27 cellular contexts compared by ENCODE assay signal in genomic region chr7:92839901-92840300, GRCh38.
"Had no signal": no experiment of that assay in that cellular context is flagged by ENCODE, and none has a peak within 500 bp of the region (broad histone marks: within the 10 kb centered on the region; RNA-seq: fewer than 3 reads in every experiment).

No MANE protein-coding gene starts in this region.

- H3K4me3 Mint-ChIP-seq: immature natural killer cell; memory B cell; naive thymus-derived CD4-positive, alpha-beta T cell; nephron progenitor cell; neural progenitor cell; stimulated activated naive B cell treated with anti-CD40 and anti-IgM and Interleukin-4, amounts not matched to agents 10 μg/mL and 1 μg/mL and 100 μg/mL, for 72 hours had no signal

- H3K9me3 ChIP-seq: left ventricle myocardium inferior, mucosa of descending colon, neutrophil, psoas muscle, right atrium auricular region, right lobe of liver, stomach, testis, thyroid gland, transverse colon, upper lobe of left lung, vagina had no signal

- H2AFZ ChIP-seq: neural progenitor cell, parathyroid adenoma had no signal

- ATAC-seq: mucosa of descending colon; naive thymus-derived CD4-positive, alpha-beta T cell; psoas muscle; right lobe of liver; stimulated activated naive B cell treated with anti-CD40 and anti-IgM and Interleukin-4, amounts not matched to agents 10 μg/mL and 1 μg/mL and 100 μg/mL, for 72 hours; stimulated activated naive CD8-positive, alpha-beta T cell treated with anti-CD3 and anti-CD28 coated beads, Interleukin-15, Interleukin-2, amounts not matched to agents 100 U/mL and 50 U/mL, for 24 hours had no signal

- H3K27ac Mint-ChIP-seq: immature natural killer cell; memory B cell; nephron progenitor cell; neural progenitor cell; stimulated activated naive B cell treated with anti-CD40 and anti-IgM and Interleukin-4, amounts not matched to agents 10 μg/mL and 1 μg/mL and 100 μg/mL, for 72 hours had no signal

- H3K27me3 ChIP-seq: right atrium auricular region, right lobe of liver, stomach, testis, thyroid gland, transverse colon, upper lobe of left lung, vagina had no signal

- H3K4me3 ChIP-seq: left ventricle myocardium inferior, lung, mucosa of descending colon, neural progenitor cell, psoas muscle, right atrium auricular region, right lobe of liver, smooth muscle cell, stomach, testis, thyroid gland, transverse colon, upper lobe of left lung, vagina had no signal

- H3K36me3 Mint-ChIP-seq: immature natural killer cell, memory B cell had no signal

- DNase-seq: hypothalamus; immature natural killer cell; left ventricle myocardium inferior; midbrain; mucosa of descending colon; naive thymus-derived CD4-positive, alpha-beta T cell; nephron progenitor cell; occipital lobe; psoas muscle; right lobe of liver; stimulated activated CD4-positive, alpha-beta T cell treated with anti-CD3 and anti-CD28 coated beads, Interleukin-2, amount 100 ng/mL, for 48 hours; stimulated activated naive B cell treated with anti-CD40 and anti-IgM and Interleukin-4, amounts not matched to agents 10 μg/mL and 1 μg/mL and 100 μg/mL, for 72 hours; stimulated activated naive CD8-positive, alpha-beta T cell treated with anti-CD3 and anti-CD28 coated beads, Interleukin-15, Interleukin-2, amounts not matched to agents 100 U/mL and 50 U/mL, for 24 hours; stomach; testis; thyroid gland; transverse colon; upper lobe of left lung had no signal

- H3K27ac ChIP-seq: left ventricle myocardium inferior, neural progenitor cell, neutrophil, parathyroid adenoma, psoas muscle, right atrium auricular region, right lobe of liver, stomach, testis, thyroid gland, transverse colon, upper lobe of left lung, vagina had no signal

- H3K27me3 Mint-ChIP-seq: memory B cell; stimulated activated naive B cell treated with anti-CD40 and anti-IgM and Interleukin-4, amounts not matched to agents 10 μg/mL and 1 μg/mL and 100 μg/mL, for 72 hours had no signal

- H3K36me3 ChIP-seq: left ventricle myocardium inferior, neural progenitor cell, neutrophil, right atrium auricular region, right lobe of liver, stomach, thyroid gland, transverse colon, upper lobe of left lung, vagina had no signal

- H3K4me1 ChIP-seq: parathyroid adenoma, psoas muscle, right atrium auricular region, right lobe of liver, testis, thyroid gland, vagina had no signal

- H3K4me2 ChIP-seq: neural progenitor cell, smooth muscle cell had no signal

- H3K79me2 ChIP-seq: parathyroid adenoma had no signal

- H3K9ac ChIP-seq: neural progenitor cell, parathyroid adenoma had no signal

- H3K9me3 Mint-ChIP-seq: immature natural killer cell, nephron progenitor cell had no signal

- FAIRE-seq: islet of Langerhans had no signal
